16 cellular contexts compared by ENCODE assay signal in genomic region chr6:91198588-91199255, GRCh38.
A peak's percentile ranks its signal among the peaks of the same experiment; 100 is the strongest.
DNase-seq lines count a peak whose midpoint lies in the region; ATAC-seq, FAIRE-seq and TF ChIP-seq lines count a peak whose summit lies in the region.
"Had no signal": no experiment of that assay in that cellular context is flagged by ENCODE, and none has a peak within 500 bp of the region (broad histone marks: within the 10 kb centered on the region; RNA-seq: fewer than 3 reads in every experiment).

No MANE protein-coding gene starts in this region.

- H3K27me3 ChIP-seq in bronchial epithelial cell (ENCODE audit: control insufficient read depth, insufficient read depth, low read length) = no peaks in the 10 kb centered on the region
- H3K27me3 ChIP-seq: BLaER1 treated with 17β-estradiol and CSF1 and Interleukin-3, amounts not matched to agents 10 nM and 100 nM had no signal

- H3K36me3 ChIP-seq in bronchial epithelial cell (ENCODE audit: control insufficient read depth, insufficient read depth, low read length) = no peaks in the 10 kb centered on the region
- H3K36me3 ChIP-seq: BLaER1 treated with 17β-estradiol and CSF1 and Interleukin-3, amounts not matched to agents 10 nM and 100 nM had no signal

- no peak overlapping the region for H3K4me3 Mint-ChIP-seq in mesothelial cell of epicardium

- no peak for ATAC-seq in GM21381 (IDR thresholded peaks at IDR 0.05; ENCODE audit: unreplicated experiment)
- ATAC-seq: Panc1 had no signal

- no peak overlapping the region for H3K27ac Mint-ChIP-seq in mesothelial cell of epicardium

- no peak overlapping the region for H3K4me3 ChIP-seq in bronchial epithelial cell (ENCODE audit: low read depth, low read length)
- H3K4me3 ChIP-seq: BLaER1 treated with 17β-estradiol and CSF1 and Interleukin-3, amounts not matched to agents 10 nM and 100 nM had no signal

- TF ChIP-seq CTCF in bronchial epithelial cell (IDR thresholded peaks at IDR 0.05; ENCODE audit: insufficient read depth, low read length, severe bottlenecking) (no peak), mesothelial cell of epicardium (IDR thresholded peaks at IDR 0.05; ENCODE audit: unreplicated experiment) (no peak)

- no peaks in the 10 kb centered on the region for H3K36me3 Mint-ChIP-seq in mesothelial cell of epicardium

- peaks cover 29% of the 10 kb centered on the region for H3K4me1 Mint-ChIP-seq in mesothelial cell of epicardium

- DNase-seq in H4 (ENCODE audit: low spot score) = peak; percentile 3
- DNase-seq in LHCN-M2 (ENCODE audit: low read depth) = peak; percentile 2
- DNase-seq in bronchial epithelial cell (ENCODE audit: low read depth) = peak; percentile 13
- DNase-seq in renal cortical epithelial cell (ENCODE audit: low read depth) = peak; percentile 14
- DNase-seq in mesothelial cell of epicardium (ENCODE audit: low spot score in 2 of 2, unreplicated experiment in 2 of 2) = no peak
- DNase-seq in NCI-H2196 (lab: John Stamatoyannopoulos, UW; ENCODE audit: unreplicated experiment) = no peak
- DNase-seq: DMS153, EL, H7, NCI-H146, NCI-H446 treated with DMSO at 0.1 percent for 48 hours, NCI-H774, SHP77 had no signal

- no peak for FAIRE-seq in bronchial epithelial cell (lab: Jason Lieb, UNC)

- H3K9me3 Mint-ChIP-seq in mesothelial cell of epicardium = peaks cover 13% of the 10 kb centered on the region

- no peaks in the 10 kb centered on the region for H3K27me3 Mint-ChIP-seq in mesothelial cell of epicardium (ENCODE audit: low read depth)

Comparison
In these comparisons a context has a peak if more than half of its experiments do, and no peak if none do; other contexts are left out.
1. DNase-seq: peak in H4 (single experiment), LHCN-M2 (single experiment), bronchial epithelial cell (single experiment) and renal cortical epithelial cell (single experiment); none in mesothelial cell of epicardium (0 of 2) and NCI-H2196 (single experiment).